In the genomic region with DNA sequence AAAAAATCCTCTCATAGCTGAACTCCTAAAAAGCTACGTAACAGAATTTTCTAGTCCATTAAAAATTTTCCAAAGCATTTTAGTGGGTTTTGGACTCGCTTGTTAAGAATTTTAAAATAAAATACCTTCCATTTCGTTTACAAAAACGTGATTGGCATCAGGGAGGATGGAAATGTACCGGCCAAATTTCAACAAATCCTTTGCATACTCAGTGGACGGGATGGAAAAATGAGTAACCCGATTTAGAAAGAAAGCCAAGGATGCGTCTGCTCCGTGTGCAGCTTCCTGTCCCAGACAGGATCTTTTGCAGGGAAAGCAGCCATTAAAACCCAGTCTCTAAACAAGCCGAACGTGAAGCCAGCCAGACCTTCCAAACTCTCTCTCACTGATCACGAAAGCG, we compare ENCODE assay signal across 11 cellular contexts. TPM values are rescaled to one million over a fixed set of nuclear protein-coding genes. Genes with fewer than 3 reads are reported as not detected.
DNase-seq lines count a peak whose midpoint lies in the region; TF ChIP-seq lines count a peak whose summit lies in the region.
"Had no signal": no experiment of that assay in that cellular context is flagged by ENCODE, and none has a peak within 500 bp of the region (broad histone marks: within the 10 kb centered on the region; RNA-seq: fewer than 3 reads in every experiment).

No MANE protein-coding gene starts in this region.

- TF ChIP-seq CTCF in HFF-Myc (IDR thresholded peaks at IDR 0.05; ENCODE audit: low read depth, low read length, missing control alignments) (no peak), colonic mucosa (IDR thresholded peaks at IDR 0.05) (no peak), suprapubic skin (IDR thresholded peaks at IDR 0.05) (no peak), nephron progenitor cell (IDR thresholded peaks at IDR 0.05) (no peak), MM.1S (IDR thresholded peaks at IDR 0.05; ENCODE audit: low read length) (no peak), GM20000 (IDR thresholded peaks at IDR 0.05; ENCODE audit: extremely low read depth, missing control alignments) (no peak)

- H2BK120ac ChIP-seq in mesenchymal stem cell (ENCODE audit: low read depth, low read length) = no peak overlapping the region

- no peak for TF ChIP-seq POLR2A in suprapubic skin (IDR thresholded peaks at IDR 0.05)

- H3K27me3 ChIP-seq in colonic mucosa = no peaks in the 10 kb centered on the region
- H3K27me3 ChIP-seq in mesenchymal stem cell (ENCODE audit: control insufficient read depth in 1 of 2, insufficient read depth in 1 of 2, low read length in 2 of 2) = no peaks in the 10 kb centered on the region
- no peaks in the 10 kb centered on the region for H3K27me3 ChIP-seq in suprapubic skin
- no peaks in the 10 kb centered on the region for H3K27me3 ChIP-seq in MM.1S (replicated peaks; ENCODE audit: insufficient read depth, low read length)

- no peak overlapping the region for H3K4me3 Mint-ChIP-seq in nephron progenitor cell

- H3K9me3 ChIP-seq in colonic mucosa = no peaks in the 10 kb centered on the region
- H3K9me3 ChIP-seq in mesenchymal stem cell (ENCODE audit: control insufficient read depth, low read length) = no peaks in the 10 kb centered on the region
- no peaks in the 10 kb centered on the region for H3K9me3 ChIP-seq in suprapubic skin
- H3K9me3 ChIP-seq in MM.1S (replicated peaks; ENCODE audit: insufficient read depth, low read length) = no peaks in the 10 kb centered on the region

- no peaks in the 10 kb centered on the region for H3K36me3 ChIP-seq in colonic mucosa
- H3K36me3 ChIP-seq in mesenchymal stem cell (ENCODE audit: control insufficient read depth in 1 of 2, insufficient read depth in 2 of 2, low read depth in 1 of 2, low read length in 2 of 2) = peaks cover 0 to 10% of the 10 kb centered on the region in 2 experiments
- no peaks in the 10 kb centered on the region for H3K36me3 ChIP-seq in suprapubic skin
- H3K36me3 ChIP-seq in MM.1S (replicated peaks; ENCODE audit: insufficient read depth, low read length) = no peaks in the 10 kb centered on the region

- H4K91ac ChIP-seq in mesenchymal stem cell (ENCODE audit: low read length) = no peak overlapping the region

- H3K4me1 ChIP-seq in colonic mucosa (no peaks in the 10 kb centered on the region), mesenchymal stem cell (ENCODE audit: control insufficient read depth, insufficient read depth, low read depth, low read length) (peaks cover 11% of the 10 kb centered on the region), suprapubic skin (peaks cover 51% of the 10 kb centered on the region), MM.1S (ENCODE audit: low read length) (peaks cover 32% of the 10 kb centered on the region)

- no peak overlapping the region for H2AK5ac ChIP-seq in mesenchymal stem cell (ENCODE audit: low read length, severe bottlenecking)

- peak overlapping the region in 1 of 2 experiments; percentile 37 for H3K18ac ChIP-seq in mesenchymal stem cell (ENCODE audit: low read depth in 1 of 2, low read length in 2 of 2)

- H3K23ac ChIP-seq in mesenchymal stem cell (ENCODE audit: low read length in 2 of 2) = no peak overlapping the region

- peaks cover 6% of the 10 kb centered on the region for H3K27me3 Mint-ChIP-seq in nephron progenitor cell (ENCODE audit: low read depth, poor library complexity)

- no peak overlapping the region for H2BK5ac ChIP-seq in mesenchymal stem cell (ENCODE audit: low read depth, low read length, poor library complexity, severe bottlenecking)

- H2AFZ ChIP-seq in mesenchymal stem cell (ENCODE audit: low read depth, low read length) (no peak overlapping the region), MM.1S (ENCODE audit: low read length) (no peak overlapping the region)

- H3K4me3 ChIP-seq in HFF-Myc (replicated peaks; ENCODE audit: low read depth, low read length) = peak overlapping the region; percentile 32
- no peak overlapping the region for H3K4me3 ChIP-seq in colonic mucosa
- H3K4me3 ChIP-seq in mesenchymal stem cell (ENCODE audit: insufficient read depth in 1 of 2, low read depth in 1 of 2, low read length in 2 of 2) = peak overlapping the region in 1 of 2 experiments; percentile 58
- no peak overlapping the region for H3K4me3 ChIP-seq in suprapubic skin
- H3K4me3 ChIP-seq in MM.1S (ENCODE audit: low read length) = no peak overlapping the region

- H3K9me2 ChIP-seq in MM.1S (replicated peaks; ENCODE audit: insufficient read depth, low read length) = no peaks in the 10 kb centered on the region

- H3K4ac ChIP-seq in mesenchymal stem cell (ENCODE audit: low read depth in 1 of 2, low read length in 2 of 2) = no peak overlapping the region

- H3F3A ChIP-seq in MM.1S (ENCODE audit: insufficient read depth, low read length) = peaks cover 24% of the 10 kb centered on the region

- H3K27ac ChIP-seq in colonic mucosa (peak overlapping the region; percentile 63), mesenchymal stem cell (ENCODE audit: low read length, poor library complexity, severe bottlenecking) (peak overlapping the region; percentile 36), suprapubic skin (peak overlapping the region; percentile 53), MM.1S (ENCODE audit: low read length) (no peak overlapping the region)

- H2BK15ac ChIP-seq in mesenchymal stem cell (ENCODE audit: low read depth, poor library complexity, severe bottlenecking) = no peak overlapping the region

- WGBS in mesenchymal stem cell = 44% methylated on average over 13 of the region's 13 CpGs
- WGBS in suprapubic skin = 42% methylated on average over 13 of the region's 13 CpGs

- peaks cover 45% of the 10 kb centered on the region for H3K4me1 Mint-ChIP-seq in nephron progenitor cell

- peaks cover 15% of the 10 kb centered on the region for H3K36me3 Mint-ChIP-seq in nephron progenitor cell (ENCODE audit: low read depth)

- peak overlapping the region in 1 of 2 donors; percentile 76 for H3K9ac ChIP-seq in colonic mucosa (ENCODE audit: low read depth in 2 of 2, low read length in 2 of 2)
- H3K9ac ChIP-seq in mesenchymal stem cell (ENCODE audit: low read length) = peak overlapping the region; percentile 84
- H3K9ac ChIP-seq in MM.1S (ENCODE audit: low read length) = no peak overlapping the region

- TF ChIP-seq EP300 in suprapubic skin (IDR thresholded peaks at IDR 0.05) = no peak

- H4K20me1 ChIP-seq in MM.1S (ENCODE audit: insufficient read depth, low read length) = no peaks in the 10 kb centered on the region

- no peak overlapping the region for H3K14ac ChIP-seq in mesenchymal stem cell (ENCODE audit: low read length in 2 of 2)

- no peak overlapping the region for H2BK12ac ChIP-seq in mesenchymal stem cell (ENCODE audit: low read length in 2 of 2)

- H3K4me2 ChIP-seq in mesenchymal stem cell (ENCODE audit: low read length, poor library complexity, severe bottlenecking) (no peak overlapping the region), MM.1S (ENCODE audit: low read depth, low read length) (no peak overlapping the region)

- no peak overlapping the region for H4K8ac ChIP-seq in mesenchymal stem cell (ENCODE audit: low read length)

- intact Hi-C loops in colonic mucosa (cut with DNase I) = no loop called here

- no peak overlapping the region for H3K27ac Mint-ChIP-seq in nephron progenitor cell

- peaks cover 93% of the 10 kb centered on the region for H3K79me2 ChIP-seq in MM.1S (ENCODE audit: low read length)

- H3K79me1 ChIP-seq in mesenchymal stem cell (replicated peaks; ENCODE audit: low read length, poor library complexity, severe bottlenecking) = peaks cover 15% of the 10 kb centered on the region

- DNase-seq in HFF-Myc (ENCODE audit: extremely low read depth, low read depth) (no peak), colonic mucosa (no peak), mesenchymal stem cell (peak; percentile 75), suprapubic skin (ENCODE audit: low spot score in 2 of 2) (no peak), DMS114 treated with DMSO at 0.1 percent for 48 hours (lab: John Stamatoyannopoulos, UW; ENCODE audit: unreplicated experiment) (no peak), nephron progenitor cell (no peak), MM.1S (no peak), GM20000 (ENCODE audit: low spot score) (no peak)
- DNase-seq: activated naive CD4-positive, alpha-beta T cell; NCI-H446 treated with DMSO at 0.1 percent for 48 hours; stimulated activated CD4-positive, alpha-beta T cell treated with anti-CD3 and anti-CD28 coated beads, Interleukin-2, amount 100 ng/mL, for 24 hours had no signal

- H3K9me3 Mint-ChIP-seq in nephron progenitor cell = no peaks in the 10 kb centered on the region

RNA-seq across cellular contexts. Expression of a gene that starts 15.6 kb away (rescaled TPM):
- total RNA-seq in colonic mucosa (10 to 100 TPM; 58.8 to 61.6 TPM), suprapubic skin (10 to 100 TPM; 41.5 to 54.9 (median 46.0) TPM)
- 71.3 TPM for polyA plus RNA-seq in mesenchymal stem cell (2013, experiment 1 of 2)
- 71.6 TPM for polyA plus RNA-seq in mesenchymal stem cell (2013, experiment 2 of 2)

RNA-seq across cellular contexts. Expression of a gene that starts 55.4 kb away (rescaled TPM):
- 10 to 100 TPM in 1 of 2 donors, 1 to 10 TPM in 1; 5.2 to 41.7 TPM for total RNA-seq in colonic mucosa
- 9.1 TPM for polyA plus RNA-seq in mesenchymal stem cell (2013, experiment 1 of 2)
- polyA plus RNA-seq in mesenchymal stem cell (2013, experiment 2 of 2) = 8.8 TPM
- total RNA-seq in suprapubic skin = 10 to 100 TPM; 27.3 to 70.1 (median 52.8) TPM
